ENCODE assay signal across 12 cellular contexts in genomic region chr18:12819330-12819729, GRCh38.
DNase-seq lines count a peak whose midpoint lies in the region; ATAC-seq, FAIRE-seq and TF ChIP-seq lines count a peak whose summit lies in the region.
"Had no signal": no experiment of that assay in that cellular context is flagged by ENCODE, and none has a peak within 500 bp of the region (broad histone marks: within the 10 kb centered on the region; RNA-seq: fewer than 3 reads in every experiment).

No MANE protein-coding gene starts in this region.

- no peaks in the 10 kb centered on the region for H3K9me3 Mint-ChIP-seq in activated T-helper 1 cell treated with anti-CD3 and anti-CD28 coated beads, Interleukin-12 subunit alpha, Interleukin-12 subunit beta, Interleukin-2, Interleukin-4 antibody, amounts not matched to agents 30 ng/mL and 10 ng/mL and 1 ng/mL, durations not matched to agents 14 hours and 24 hours and 36 hours

- peak overlapping the region; percentile 35 for H3K4me3 Mint-ChIP-seq in activated T-helper 1 cell treated with anti-CD3 and anti-CD28 coated beads, Interleukin-12 subunit alpha, Interleukin-12 subunit beta, Interleukin-2, Interleukin-4 antibody, amounts not matched to agents 30 ng/mL and 10 ng/mL and 1 ng/mL, durations not matched to agents 14 hours and 24 hours and 36 hours

- WGBS in ovary, 3 donors = 46 to 57% (median 55%) methylated on average over 3 of the region's 3 CpGs

- H3K27ac Mint-ChIP-seq in activated T-helper 1 cell treated with anti-CD3 and anti-CD28 coated beads, Interleukin-12 subunit alpha, Interleukin-12 subunit beta, Interleukin-2, Interleukin-4 antibody, amounts not matched to agents 30 ng/mL and 10 ng/mL and 1 ng/mL, durations not matched to agents 14 hours and 24 hours and 36 hours = peak overlapping the region; percentile 35

- peak; percentile 27 for FAIRE-seq in GM12892 (lab: Jason Lieb, UNC)
- FAIRE-seq: K562 had no signal

- H3K4me1 Mint-ChIP-seq in activated T-helper 1 cell treated with anti-CD3 and anti-CD28 coated beads, Interleukin-12 subunit alpha, Interleukin-12 subunit beta, Interleukin-2, Interleukin-4 antibody, amounts not matched to agents 30 ng/mL and 10 ng/mL and 1 ng/mL, durations not matched to agents 14 hours and 24 hours and 36 hours (ENCODE audit: low read depth) = peaks cover 62% of the 10 kb centered on the region

- DNase-seq in GM12892 (ENCODE audit: insufficient read length) (no peak), GM19240 (ENCODE audit: insufficient read length, low spot score) (peak; percentile 31), epidermal melanocyte (ENCODE audit: insufficient read length, low spot score) (no peak), NCI-H1694 (lab: John Stamatoyannopoulos, UW) (no peak), ovary (no peak), CD1c-positive myeloid dendritic cell (ENCODE audit: extremely low spot score) (no peak)
- peak; percentile 38 for DNase-seq in activated T-helper 1 cell treated with anti-CD3 and anti-CD28 coated beads, Interleukin-12 subunit alpha, Interleukin-12 subunit beta, Interleukin-2, Interleukin-4 antibody, amounts not matched to agents 30 ng/mL and 10 ng/mL and 1 ng/mL, durations not matched to agents 14 hours and 24 hours and 36 hours (ENCODE audit: low spot score)
- DNase-seq: NCI-H510A treated with DMSO at 0.1 percent for 48 hours, SW 1271 had no signal

- no peak for TF ChIP-seq EP300 in ovary (IDR thresholded peaks at IDR 0.05)

- no peaks in the 10 kb centered on the region for H3K9me3 ChIP-seq in ovary
- H3K9me3 ChIP-seq: neutrophil had no signal

- intact Hi-C loops in activated T-helper 1 cell treated with anti-CD3 and anti-CD28 coated beads, Interleukin-12 subunit alpha, Interleukin-12 subunit beta, Interleukin-2, Interleukin-4 antibody, amounts not matched to agents 30 ng/mL and 10 ng/mL and 1 ng/mL, durations not matched to agents 14 hours and 24 hours and 36 hours (cut with micrococcal nuclease) = loop anchor here (1.0 kb wide), 1 partner anchor 20 kb away; no protein-coding TSS in a partner anchor
- intact Hi-C loops in ovary (cut with DNase I) = loop anchor here in 1 of 4 donors (1.0 kb wide), 1 partner anchor 13 kb away; no protein-coding TSS in a partner anchor

- TF ChIP-seq CTCF in ovary (IDR thresholded peaks at IDR 0.05) = no peak

- H3K27me3 Mint-ChIP-seq in activated T-helper 1 cell treated with anti-CD3 and anti-CD28 coated beads, Interleukin-12 subunit alpha, Interleukin-12 subunit beta, Interleukin-2, Interleukin-4 antibody, amounts not matched to agents 30 ng/mL and 10 ng/mL and 1 ng/mL, durations not matched to agents 14 hours and 24 hours and 36 hours (ENCODE audit: insufficient read depth) = no peaks in the 10 kb centered on the region

- H3K36me3 Mint-ChIP-seq in activated T-helper 1 cell treated with anti-CD3 and anti-CD28 coated beads, Interleukin-12 subunit alpha, Interleukin-12 subunit beta, Interleukin-2, Interleukin-4 antibody, amounts not matched to agents 30 ng/mL and 10 ng/mL and 1 ng/mL, durations not matched to agents 14 hours and 24 hours and 36 hours (ENCODE audit: low read depth) = peaks cover 50% of the 10 kb centered on the region

- TF ChIP-seq POLR2A in GM12892 (IDR thresholded peaks at IDR 0.05; ENCODE audit: low read depth, low read length) = no peak
- no peak for TF ChIP-seq POLR2A in ovary (IDR thresholded peaks at IDR 0.05)

- peaks cover 3% of the 10 kb centered on the region for H3K4me1 ChIP-seq in ovary (ENCODE audit: insufficient read depth)

- H3K27ac ChIP-seq in ovary = peak overlapping the region in 1 of 2 donors; percentile 34
- H3K27ac ChIP-seq: neutrophil had no signal

- H3K27me3 ChIP-seq in ovary = no peaks in the 10 kb centered on the region
- H3K27me3 ChIP-seq: neutrophil had no signal

- H3K36me3 ChIP-seq in ovary = no peaks in the 10 kb centered on the region

- H3K4me3 ChIP-seq in ovary = no peak overlapping the region
- H3K4me3 ChIP-seq: K562 had no signal

- ATAC-seq in HG03039 (IDR thresholded peaks at IDR 0.05; ENCODE audit: unreplicated experiment) = peak; percentile 86
- ATAC-seq: K562 had no signal

Comparison
In these comparisons a context has a peak if more than half of its experiments do, and no peak if none do; other contexts are left out.
1. DNase-seq: peak in GM19240 (single experiment) and activated T-helper 1 cell treated with anti-CD3 and anti-CD28 coated beads, Interleukin-12 subunit alpha, Interleukin-12 subunit beta, Interleukin-2, Interleukin-4 antibody, amounts not matched to agents 30 ng/mL and 10 ng/mL and 1 ng/mL, durations not matched to agents 14 hours and 24 hours and 36 hours (single experiment); none in GM12892 (single experiment), epidermal melanocyte (single experiment), NCI-H1694 (single experiment), ovary (0 of 5) and CD1c-positive myeloid dendritic cell (single experiment).